In genomic region chr6:15493437-15494168, GRCh38 we compare ENCODE assay signal across 18 cellular contexts.
DNase-seq lines count a peak whose midpoint lies in the region; FAIRE-seq and TF ChIP-seq lines count a peak whose summit lies in the region.
"Had no signal": no experiment of that assay in that cellular context is flagged by ENCODE, and none has a peak within 500 bp of the region (broad histone marks: within the 10 kb centered on the region; RNA-seq: fewer than 3 reads in every experiment).

No MANE protein-coding gene starts in this region.

- H3K4me1 ChIP-seq in GM23248 (ENCODE audit: insufficient read depth) (peaks cover 4% of the 10 kb centered on the region; the same call in 1 of the 2 replicates), H1 (replicated peaks in 1 of 4; ENCODE audit: control insufficient read depth in 3 of 4, insufficient read depth in 4 of 4, low read length in 3 of 4) (peaks cover 23 to 41% (median 31%) of the 10 kb centered on the region in 4 experiments), neural progenitor cell (peaks cover 12% of the 10 kb centered on the region), ascending aorta (peaks cover 0 to 2% of the 10 kb centered on the region in 2 donors)

- H3K9me3 Mint-ChIP-seq in neural progenitor cell: no peaks in the 10 kb centered on the region
- H3K9me3 Mint-ChIP-seq: T-cell had no signal

- H2BK5ac ChIP-seq in H1 (ENCODE audit: low read depth, low read length): no peak overlapping the region

- H4K91ac ChIP-seq in H1 (replicated peaks; ENCODE audit: insufficient read length, low read length): no peak overlapping the region

- intact Hi-C loops in ascending aorta (cut with DNase I): loop anchor here (5.0 kb wide), 2 partner anchors 51 to 129 kb away; no protein-coding TSS in a partner anchor

- H3K36me3 ChIP-seq in GM23248 (ENCODE audit: low read depth) (peaks cover 5% of the 10 kb centered on the region; the same call in 1 of the 2 replicates), H1 (ENCODE audit: control insufficient read depth in 2 of 4, insufficient read depth in 4 of 4, low read length in 3 of 4) (peaks cover 32 to 59% (median 37%) of the 10 kb centered on the region in 4 experiments), neural progenitor cell (no peaks in the 10 kb centered on the region), ascending aorta (peaks cover 14 to 21% of the 10 kb centered on the region in 2 donors)

- POLR2A ChIA-PET in H1 (lab: Charles Lee; ENCODE audit: partially characterized antibody): no interaction called here

- H2BK120ac ChIP-seq in H1 (replicated peaks; ENCODE audit: low read depth, low read length): no peak overlapping the region

- TF ChIP-seq RAD21 in H1 (IDR thresholded peaks at IDR 0.05 in 1 of 2, conservative IDR thresholded peaks at IDR 0.05 in 1 of 2; ENCODE audit: low read depth in 2 of 2, low read length in 2 of 2): no peak

- no peak overlapping the region for H2AFZ ChIP-seq in GM23248
- no peak overlapping the region for H2AFZ ChIP-seq in H1 (ENCODE audit: low read length)
- H2AFZ ChIP-seq in neural progenitor cell (replicated peaks): no peak overlapping the region

- H3K14ac ChIP-seq in H1 (ENCODE audit: insufficient read length): no peak overlapping the region

- H3K4me2 ChIP-seq in GM23248 (ENCODE audit: unreplicated experiment) (no peak overlapping the region), H1 (ENCODE audit: insufficient read depth in 1 of 2, low read depth in 2 of 2, low read length in 2 of 2) (peak overlapping the region; percentile 61 to 68), neural progenitor cell (peak overlapping the region; percentile 35)

- H3K9me3 ChIP-seq in GM23248 (ENCODE audit: low read depth) (no peaks in the 10 kb centered on the region), H1 (ENCODE audit: insufficient read depth in 2 of 2, low read depth in 1 of 2, low read length in 1 of 2) (no peaks in the 10 kb centered on the region; a peak in 1 of 4 replicates), neural progenitor cell (ENCODE audit: low read depth) (no peaks in the 10 kb centered on the region), ascending aorta (no peaks in the 10 kb centered on the region)
- H3K9me3 ChIP-seq: spleen, stomach, vagina had no signal

- DNase-seq in GM23248 (peak; percentile 47), NCI-H2171 treated with DMSO at 0.1 percent for 48 hours (lab: John Stamatoyannopoulos, UW) (peak; percentile 85), H1 (ENCODE audit: low read depth in 1 of 2, low spot score in 2 of 2) (no peak), neural progenitor cell (ENCODE audit: low spot score) (peak; percentile 40), Ammon's horn (ENCODE audit: low spot score) (no peak), ascending aorta (ENCODE audit: low spot score in 2 of 2) (no peak), NCI-H345 (lab: John Stamatoyannopoulos, UW) (no peak)
- DNase-seq: activated CD4-positive, alpha-beta T cell treated with anti-CD3 and anti-CD28 coated beads for 1 hour; DMS79 treated with DMSO at 0.1 percent for 48 hours; hippocampal formation; left ventricle myocardium superior; NCI-H187 treated with DMSO at 0.1 percent for 48 hours; spleen; stomach; T-cell had no signal

- H4K20me1 ChIP-seq in GM23248 (ENCODE audit: insufficient read depth): no peaks in the 10 kb centered on the region
- H4K20me1 ChIP-seq in H1 (replicated peaks in 1 of 2; ENCODE audit: control insufficient read depth in 1 of 2, insufficient read depth in 2 of 2, low read length in 2 of 2): peaks cover 60 to 63% of the 10 kb centered on the region in 2 experiments
- H4K20me1 ChIP-seq in neural progenitor cell (ENCODE audit: low read depth): peaks cover 38% of the 10 kb centered on the region

- CTCF ChIA-PET in H1 (lab: Charles Lee; ENCODE audit: partially characterized antibody): interaction anchor here (0.7 to 1.5 kb wide), 7 partner anchors 10 to 71 kb away, joined by 3 to 4 read pairs (median 3); no protein-coding TSS in a partner anchor

- H3K9me2 ChIP-seq in GM23248 (ENCODE audit: insufficient read depth): no peaks in the 10 kb centered on the region

- H2AK5ac ChIP-seq in H1 (ENCODE audit: low read depth, low read length): no peak overlapping the region

- H3K23me2 ChIP-seq in H1 (ENCODE audit: low read depth, low read length): no peaks in the 10 kb centered on the region

- H3K4me1 Mint-ChIP-seq in neural progenitor cell: peaks cover 16% of the 10 kb centered on the region

- H3K9ac ChIP-seq in GM23248 (no peak overlapping the region), H1 (replicated peaks in 1 of 4; ENCODE audit: extremely low read depth in 1 of 4, low read depth in 3 of 4, low read length in 3 of 4) (no peak overlapping the region), neural progenitor cell (no peak overlapping the region)

- peaks cover 15% of the 10 kb centered on the region for H3F3A ChIP-seq in GM23248 (ENCODE audit: insufficient read depth)
- peaks cover 12% of the 10 kb centered on the region for H3F3A ChIP-seq in neural progenitor cell (ENCODE audit: low read depth)

- peaks cover 20% of the 10 kb centered on the region for H3K79me1 ChIP-seq in H1 (ENCODE audit: low read depth, low read length)

- no peak overlapping the region for H3K23ac ChIP-seq in H1 (ENCODE audit: insufficient read length)

- H3K36me3 Mint-ChIP-seq in neural progenitor cell: peaks cover 38% of the 10 kb centered on the region

- TF ChIP-seq EP300 in H1 (IDR thresholded peaks at IDR 0.05; ENCODE audit: borderline replicate concordance in 1 of 2, low read depth in 2 of 2, low read length in 2 of 2): no peak

- H4K5ac ChIP-seq in H1 (ENCODE audit: insufficient read length, low read depth, low read length): no peak overlapping the region

- H2BK20ac ChIP-seq in H1 (ENCODE audit: low read length): no peak overlapping the region

- H3K18ac ChIP-seq in H1 (ENCODE audit: extremely low read depth, low read length): no peak overlapping the region; the same call in 1 of the 2 replicates

- no peak overlapping the region for H4K8ac ChIP-seq in H1 (ENCODE audit: extremely low read depth, insufficient read depth, low read length)

- H3K56ac ChIP-seq in H1 (replicated peaks; ENCODE audit: insufficient read length, low read depth, low read length): no peak overlapping the region

- H2BK15ac ChIP-seq in H1 (ENCODE audit: low read length): no peak overlapping the region

- H3K4me3 ChIP-seq in GM23248 (no peak overlapping the region), H1 (ENCODE audit: extremely low read depth in 1 of 4, insufficient read depth in 2 of 4, low read depth in 3 of 4, low read length in 4 of 4) (peak overlapping the region in 1 of 4 experiments; percentile 39; a peak in 1 of 8 replicates), neural progenitor cell (no peak overlapping the region), ascending aorta (no peak overlapping the region)
- H3K4me3 ChIP-seq: spleen, stomach, vagina had no signal

- H3K27me3 Mint-ChIP-seq in neural progenitor cell (ENCODE audit: insufficient read depth, low read depth): peaks cover 3% of the 10 kb centered on the region
- H3K27me3 Mint-ChIP-seq: T-cell had no signal

- no peaks in the 10 kb centered on the region for H3K27me3 ChIP-seq in GM23248 (replicated peaks; ENCODE audit: insufficient read depth)
- no peaks in the 10 kb centered on the region for H3K27me3 ChIP-seq in H1 (replicated peaks in 1 of 4; ENCODE audit: control insufficient read depth in 3 of 4, extremely low read depth in 1 of 4, insufficient read depth in 3 of 4, low read length in 3 of 4)
- no peaks in the 10 kb centered on the region for H3K27me3 ChIP-seq in neural progenitor cell
- no peaks in the 10 kb centered on the region for H3K27me3 ChIP-seq in ascending aorta
- H3K27me3 ChIP-seq: spleen, stomach, vagina had no signal

- H3K4me3 Mint-ChIP-seq in neural progenitor cell: no peak overlapping the region
- H3K4me3 Mint-ChIP-seq: T-cell had no signal

- no peak overlapping the region for H3K4ac ChIP-seq in H1 (replicated peaks; ENCODE audit: insufficient read length, low read depth, low read length)

- TF ChIP-seq CTCF in H1 (IDR thresholded peaks at IDR 0.05; ENCODE audit: control extremely low read depth in 1 of 3, insufficient read depth in 1 of 3, low read depth in 1 of 3, low read length in 3 of 3) (no peak), neural progenitor cell (IDR thresholded peaks at IDR 0.05) (no peak), ascending aorta (IDR thresholded peaks at IDR 0.05) (no peak)

- H3K79me2 ChIP-seq in GM23248 (ENCODE audit: insufficient read depth): peaks cover 58% of the 10 kb centered on the region
- peaks cover 7 to 95% of the 10 kb centered on the region in 2 experiments for H3K79me2 ChIP-seq in H1 (ENCODE audit: control insufficient read depth in 1 of 2, insufficient read depth in 2 of 2, low read length in 2 of 2)
- peaks cover 29% of the 10 kb centered on the region for H3K79me2 ChIP-seq in neural progenitor cell (ENCODE audit: low read depth)

- peak; percentile 62 for FAIRE-seq in H1 (lab: Jason Lieb, UNC)
- FAIRE-seq: RCC 7860 had no signal

- H3K27ac ChIP-seq in GM23248: no peak overlapping the region
- H3K27ac ChIP-seq in H1 (ENCODE audit: low read depth, low read length): no peak overlapping the region
- no peak overlapping the region for H3K27ac ChIP-seq in neural progenitor cell
- H3K27ac ChIP-seq in ascending aorta: no peak overlapping the region
- H3K27ac ChIP-seq: epithelial cell of prostate, spleen, stomach, vagina had no signal

- 78 to 79% methylated on average over 9 of the region's 9 CpGs for WGBS in GM23248 (ENCODE audit: low coverage in 1 of 2, low lambda C conversion rate in 2 of 2, missing lambda C conversion rate in 2 of 2), 2 experiments
- 75% methylated on average over 9 of the region's 9 CpGs; no CpG with 5 or more reads in 1 of the 2 experiments for WGBS in H1 (ENCODE audit: extremely low coverage in 1 of 2, insufficient coverage in 1 of 2, insufficient read length in 1 of 2, insufficient replicate concordance in 2 of 2, low coverage in 1 of 2, low lambda C conversion rate in 2 of 2, missing lambda C conversion rate in 1 of 2), 2 experiments

- 0 out of 3 replicates have a peak, but pooled peaks of 1 of the 2 experiments have one; percentile 1 for TF ChIP-seq POLR2A in H1 (IDR thresholded peaks at IDR 0.05; ENCODE audit: control extremely low read depth in 1 of 2, low read depth in 2 of 2, low read length in 2 of 2)

- in situ Hi-C loops in GM23248 (cut with MboI): loop anchor here (10.0 kb wide), 1 partner anchor 1279 kb away; no protein-coding TSS in a partner anchor

- no peak overlapping the region for H2BK12ac ChIP-seq in H1 (ENCODE audit: low read depth, low read length)

- no peak overlapping the region for H3K27ac Mint-ChIP-seq in neural progenitor cell
- H3K27ac Mint-ChIP-seq: T-cell had no signal

TF ChIP-seq in H1, 55 proteins besides CTCF, POLR2A, EP300 and RAD21 (continues in another document):
- 0 out of 4 replicates have a peak, but pooled peaks of 1 of the 2 experiments have one; percentile 6 for TF ChIP-seq SIN3A (conservative IDR thresholded peaks at IDR 0.05 in 1 of 2, IDR thresholded peaks at IDR 0.05 in 1 of 2; ENCODE audit: low read depth in 1 of 2, low read length in 2 of 2)
- no peak for TF ChIP-seq GABPA (IDR thresholded peaks at IDR 0.05; ENCODE audit: borderline replicate concordance, insufficient read depth, low read length)
- TF ChIP-seq SP1 (IDR thresholded peaks at IDR 0.05; ENCODE audit: low read depth, low read length): peak; percentile 35; the same call in 1 of the 2 replicates
- TF ChIP-seq NANOG (IDR thresholded peaks at IDR 0.05; ENCODE audit: insufficient read depth, low read depth, low read length, poor library complexity, severe bottlenecking): peak; percentile 86

Comparison
In these comparisons a context has a peak if more than half of its experiments do, and no peak if none do; other contexts are left out.
1. DNase-seq: peak in GM23248 (single experiment), NCI-H2171 treated with DMSO at 0.1 percent for 48 hours (single experiment) and neural progenitor cell (single experiment); none in H1 (0 of 2), Ammon's horn (single experiment), ascending aorta (0 of 2) and NCI-H345 (single experiment).